Comparison of ENCODE assay signal across 8 cellular contexts in the genomic region with DNA sequence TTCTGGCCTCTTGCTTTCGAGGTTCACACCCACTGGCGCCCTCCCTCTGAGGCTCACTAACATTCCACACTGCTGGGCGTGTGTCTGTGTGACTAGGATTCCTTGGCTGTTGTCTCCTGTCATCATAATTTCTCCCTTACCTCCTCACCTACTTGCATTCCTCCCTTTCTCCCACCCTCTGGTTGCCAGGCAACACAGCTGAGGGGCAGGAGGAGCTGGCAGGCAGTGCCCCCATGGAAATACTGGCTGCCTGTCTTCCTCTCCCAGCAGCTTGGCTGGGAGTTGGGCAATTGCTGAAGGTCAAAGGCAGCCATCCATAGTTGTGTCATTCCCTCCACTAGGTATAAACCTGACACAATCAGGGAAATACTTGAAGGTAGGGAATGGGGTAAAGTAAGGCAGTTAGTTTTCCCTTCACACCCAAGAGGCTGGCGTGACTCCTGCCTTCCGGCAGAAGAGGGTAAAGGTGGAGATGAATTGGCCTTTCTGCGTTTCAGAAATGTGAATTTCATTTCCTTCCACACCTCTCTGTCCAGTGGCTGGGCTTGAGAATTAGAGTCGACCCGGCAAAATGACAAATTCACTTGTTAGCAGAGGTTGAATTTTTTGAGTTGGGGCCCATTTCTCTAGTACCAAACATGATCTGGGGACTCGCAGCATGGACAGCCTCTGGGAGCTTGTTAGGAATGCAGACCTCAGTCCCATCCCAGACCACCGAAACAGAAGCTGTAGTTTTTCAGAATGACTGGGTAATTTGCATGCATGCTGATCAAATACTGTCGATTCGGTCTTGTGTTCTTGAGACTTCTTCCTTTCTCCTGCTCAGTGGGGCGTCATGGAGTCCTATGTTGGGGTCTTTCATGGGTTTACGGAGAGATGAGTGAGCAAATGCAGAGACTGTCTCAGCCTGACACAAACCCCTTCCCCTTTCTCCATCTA. TPM values are rescaled to one million over a fixed set of nuclear protein-coding genes. Genes with fewer than 3 reads are reported as not detected.
DNase-seq lines count a peak whose midpoint lies in the region; ATAC-seq and TF ChIP-seq lines count a peak whose summit lies in the region.

No MANE protein-coding gene starts in this region.

- DNase-seq in Calu3: peak; percentile 73
- peak; percentile 45 for DNase-seq in HFFc6
- no peak for DNase-seq in mucosa of descending colon
- DNase-seq in NCI-H446 treated with DMSO at 0.1 percent for 48 hours (lab: John Stamatoyannopoulos, UW): no peak
- no peak for DNase-seq in cerebellum (ENCODE audit: low spot score)
- no peak for DNase-seq in NCI-H82 treated with DMSO at 0.1 percent for 48 hours (lab: John Stamatoyannopoulos, UW; ENCODE audit: unreplicated experiment)

- BruUV-seq in Calu3 (replicated peaks; lab: Mats Ljungman, UMichigan): no TSS peak

- ATAC-seq in mucosa of descending colon (peak; percentile 73), HG02623 (IDR thresholded peaks at IDR 0.05; ENCODE audit: unreplicated experiment) (no peak)

- H3K36me3 ChIP-seq in mucosa of descending colon (ENCODE audit: low read depth): no peaks in the 10 kb centered on the region

- no peaks in the 10 kb centered on the region for H3K36me3 Mint-ChIP-seq in Calu3 (ENCODE audit: insufficient read depth, unreplicated experiment)
- no peaks in the 10 kb centered on the region; the same call in 1 of the 2 replicates for H3K36me3 Mint-ChIP-seq in HFFc6 (ENCODE audit: low read depth)
- H3K36me3 Mint-ChIP-seq in brain: no peaks in the 10 kb centered on the region

- no peaks in the 10 kb centered on the region for H3K27me3 Mint-ChIP-seq in Calu3 (ENCODE audit: unreplicated experiment)
- no peaks in the 10 kb centered on the region for H3K27me3 Mint-ChIP-seq in HFFc6 (ENCODE audit: insufficient read depth)
- H3K27me3 Mint-ChIP-seq in brain: peaks cover 3% of the 10 kb centered on the region

- H3K9me3 Mint-ChIP-seq in Calu3 (ENCODE audit: low read depth, unreplicated experiment) (peaks cover 3% of the 10 kb centered on the region), HFFc6 (no peaks in the 10 kb centered on the region), brain (peaks cover 0 to 12% (median 5%) of the 10 kb centered on the region in 5 experiments)

- H3K4me3 Mint-ChIP-seq in Calu3 (ENCODE audit: low read depth, unreplicated experiment): peak overlapping the region; percentile 25
- H3K4me3 Mint-ChIP-seq in HFFc6: peak overlapping the region; percentile 75
- H3K4me3 Mint-ChIP-seq in brain: peak overlapping the region in 1 of 5 experiments; percentile 35

- intact Hi-C loops in Calu3 (cut with micrococcal nuclease; ENCODE audit: unreplicated experiment) (loop anchor here (1.0 to 5.0 kb wide), 2 partner anchors 35 to 71 kb away; no protein-coding TSS in a partner anchor), mucosa of descending colon (cut with DNase I, micrococcal nuclease) (no loop called here)

- no peaks in the 10 kb centered on the region for H3K9me3 ChIP-seq in mucosa of descending colon

- H3K27ac Mint-ChIP-seq in Calu3 (ENCODE audit: unreplicated experiment): peak overlapping the region; percentile 58
- peak overlapping the region; percentile 93 for H3K27ac Mint-ChIP-seq in HFFc6
- peak overlapping the region in 4 of 5 experiments; percentile 43 to 92 (median 74) for H3K27ac Mint-ChIP-seq in brain

- no peak overlapping the region for H3K4me3 ChIP-seq in mucosa of descending colon

- CTCF ChIA-PET in Calu3 (lab: Charles Lee): interaction anchor here (0.9 kb wide), 1 partner anchor 24 kb away, joined by 5 read pairs; a partner anchor contains a TSS

- peaks cover 70% of the 10 kb centered on the region for H3K4me1 Mint-ChIP-seq in Calu3 (ENCODE audit: low read depth, unreplicated experiment)
- peaks cover 89% of the 10 kb centered on the region for H3K4me1 Mint-ChIP-seq in HFFc6 (ENCODE audit: low read depth)
- H3K4me1 Mint-ChIP-seq in brain: peaks cover 50% of the 10 kb centered on the region

- H3K4me1 ChIP-seq in mucosa of descending colon (ENCODE audit: low read depth): no peaks in the 10 kb centered on the region

- TF ChIP-seq CTCF in Calu3 (IDR thresholded peaks at IDR 0.05; ENCODE audit: unreplicated experiment) (no peak), HFFc6 (IDR thresholded peaks at IDR 0.05) (no peak), brain (conservative IDR thresholded peaks at IDR 0.05) (no peak), mucosa of descending colon (IDR thresholded peaks at IDR 0.05) (no peak)

RNA-seq across cellular contexts. Expression of a gene that starts 24.3 kb away (rescaled TPM):
- total RNA-seq in Calu3 (2022): 128 and 146 TPM in 2 replicates
- 100 to 1,000 TPM; 217 to 417 (median 356) TPM for total RNA-seq in HFFc6 (2021; fragmentation: NEBNext Ultra II Directional; extraction: Animal tissue kit (Norgen Biotek cat#: 25700))
- polyA plus RNA-seq in brain (ENCODE audit: insufficient read depth, low read depth, low replicate concordance): 11.7 TPM
- total RNA-seq in mucosa of descending colon: 100 to 1,000 TPM; 245 to 680 (median 667) TPM
- total RNA-seq in cerebellum: 20.1 TPM

Comparison
In these comparisons a context has a peak if more than half of its experiments do, and no peak if none do; other contexts are left out.
1. DNase-seq: peak in Calu3 (single experiment) and HFFc6 (single experiment); none in mucosa of descending colon (0 of 3), NCI-H446 treated with DMSO at 0.1 percent for 48 hours (single experiment), cerebellum (single experiment) and NCI-H82 treated with DMSO at 0.1 percent for 48 hours (single experiment).
2. Peak in every context shown above with its lines, with median percentiles within 50 percentile points of each other: H3K27ac Mint-ChIP-seq.